Comparison of ENCODE assay signal across 9 cellular contexts in the genomic region with DNA sequence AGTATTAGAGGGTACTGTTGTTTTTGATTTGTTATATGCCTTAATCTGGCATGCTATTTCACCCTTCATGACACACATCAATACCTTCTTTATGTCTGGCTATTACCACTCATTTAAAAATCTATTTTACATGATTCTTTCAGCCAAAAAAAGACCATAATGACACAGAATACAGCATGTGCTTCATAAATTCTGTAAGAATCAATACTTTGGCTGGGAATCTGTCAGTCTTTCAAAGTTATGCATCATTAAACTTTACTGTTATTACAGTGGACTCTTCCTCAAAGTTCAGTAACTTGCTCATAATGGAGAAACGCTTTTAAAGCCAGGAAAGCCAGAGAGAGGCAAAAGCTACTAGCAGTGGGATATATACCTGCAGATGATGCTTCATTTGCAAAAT.
"Had no signal": no experiment of that assay in that cellular context is flagged by ENCODE, and none has a peak within 500 bp of the region (broad histone marks: within the 10 kb centered on the region; RNA-seq: fewer than 3 reads in every experiment).

No MANE protein-coding gene starts in this region.

- H3K27ac Mint-ChIP-seq: HFFc6, IgD-negative memory B cell had no signal

- H3K36me3 ChIP-seq: HAP-1 had no signal

- DNase-seq: GOT3, H7, HFFc6, KBM-7 had no signal

- H3K4me3 Mint-ChIP-seq: HFFc6, IgD-negative memory B cell had no signal

- H3K36me3 Mint-ChIP-seq: IgD-negative memory B cell had no signal

- ATAC-seq: HCT116, HepG2 had no signal

- H3K9me3 Mint-ChIP-seq: HFFc6, IgD-negative memory B cell had no signal

- H3K4me3 ChIP-seq: HAP-1 had no signal

- H3K27me3 Mint-ChIP-seq: IgD-negative memory B cell had no signal

- H3K27ac ChIP-seq: HL-60 had no signal

- H3K9me3 ChIP-seq: HAP-1 had no signal
